8 cellular contexts compared by ENCODE assay signal in the genomic region with DNA sequence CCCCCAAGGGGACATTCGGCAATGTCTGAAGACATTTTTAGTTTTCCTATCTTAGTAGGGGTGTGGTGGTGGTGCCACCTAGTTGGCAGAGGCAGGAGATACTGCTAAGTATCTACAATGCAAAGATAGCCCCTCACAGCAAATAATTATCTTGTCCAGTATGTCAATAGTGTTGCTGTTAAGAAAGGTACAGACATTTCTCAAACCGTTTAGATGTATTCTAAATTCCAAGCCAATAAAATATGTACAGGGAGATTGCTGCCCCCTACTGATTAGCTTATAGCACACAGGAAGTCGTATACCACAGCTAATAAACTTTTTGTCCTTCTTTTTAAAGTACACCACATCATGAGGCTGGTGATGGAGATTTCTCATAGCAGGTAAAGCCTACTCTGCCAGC.
DNase-seq lines count a peak whose midpoint lies in the region; ATAC-seq and TF ChIP-seq lines count a peak whose summit lies in the region.

No MANE protein-coding gene starts in this region.

- intact Hi-C loops in activated CD4-positive, alpha-beta T cell treated with anti-CD3 and anti-CD28 coated beads, Interleukin-2, amount 10 ng/mL, durations not matched to agents 24 days and 14 days (cut with micrococcal nuclease), result loop anchor here (5.0 kb wide), 1 partner anchor 203 kb away; no protein-coding TSS in a partner anchor

- no peaks in the 10 kb centered on the region for H4K20me1 ChIP-seq in KMS-11 (ENCODE audit: insufficient read depth)

- 25 to 27% methylated on average over 3 of the region's 3 CpGs for WGBS in gastroesophageal sphincter (ENCODE audit: low coverage in 1 of 2), 2 donors

- peak; percentile 13 for DNase-seq in GM12864 (ENCODE audit: low read depth)
- DNase-seq in central memory CD4-positive, alpha-beta T cell, result peak; percentile 33
- DNase-seq in activated naive CD4-positive, alpha-beta T cell treated with Interleukin-2 at 50 U/mL for 16 hours, result no peak
- DNase-seq in activated CD8-positive, alpha-beta memory T cell treated with anti-CD3 and anti-CD28 coated beads, Interleukin-2, amount 50 U/mL, for 48 hours, result no peak
- DNase-seq in activated CD4-positive, alpha-beta T cell treated with anti-CD3 and anti-CD28 coated beads, Interleukin-2, amount 10 ng/mL, durations not matched to agents 24 days and 14 days, result no peak

- H3K36me3 Mint-ChIP-seq in activated CD4-positive, alpha-beta T cell treated with anti-CD3 and anti-CD28 coated beads, Interleukin-2, amount 10 ng/mL, durations not matched to agents 24 days and 14 days (ENCODE audit: low read depth), result no peaks in the 10 kb centered on the region

- H3K4me3 ChIP-seq in GM12864 (ENCODE audit: low read depth, low read length) (no peak overlapping the region), KMS-11 (IDR thresholded peaks at IDR 0.05; ENCODE audit: insufficient read depth, low read depth, low read length) (no peak overlapping the region), gastroesophageal sphincter (no peak overlapping the region)

- 0 out of 2 replicates have a peak overlapping the region, but pooled peaks have one; percentile 12 for H2AFZ ChIP-seq in KMS-11 (ENCODE audit: low read depth)

- no peak overlapping the region for H3K27ac Mint-ChIP-seq in activated CD4-positive, alpha-beta T cell treated with anti-CD3 and anti-CD28 coated beads, Interleukin-2, amount 10 ng/mL, durations not matched to agents 24 days and 14 days

- H3K4me1 ChIP-seq in KMS-11 (ENCODE audit: low read depth, poor library complexity, severe bottlenecking) (no peaks in the 10 kb centered on the region), gastroesophageal sphincter (no peaks in the 10 kb centered on the region)

- peak; percentile 55 for TF ChIP-seq CTCF in GM12864 (IDR thresholded peaks at IDR 0.05; ENCODE audit: low read depth, low read length, missing control alignments)
- TF ChIP-seq CTCF in KMS-11 (conservative IDR thresholded peaks at IDR 0.05; ENCODE audit: low read depth, low read length), result peak; percentile 43
- TF ChIP-seq CTCF in gastroesophageal sphincter (IDR thresholded peaks at IDR 0.05), result no peak

- H3K27me3 ChIP-seq in KMS-11 (ENCODE audit: insufficient read depth, low read depth), result no peaks in the 10 kb centered on the region
- no peaks in the 10 kb centered on the region for H3K27me3 ChIP-seq in gastroesophageal sphincter

- peaks cover 1% of the 10 kb centered on the region for H3K27me3 Mint-ChIP-seq in activated CD4-positive, alpha-beta T cell treated with anti-CD3 and anti-CD28 coated beads, Interleukin-2, amount 10 ng/mL, durations not matched to agents 24 days and 14 days

- H3K4me3 Mint-ChIP-seq in activated CD4-positive, alpha-beta T cell treated with anti-CD3 and anti-CD28 coated beads, Interleukin-2, amount 10 ng/mL, durations not matched to agents 24 days and 14 days, result no peak overlapping the region

- peak; percentile 85 for ATAC-seq in GM21717 (IDR thresholded peaks at IDR 0.05; ENCODE audit: unreplicated experiment)
- ATAC-seq in gastroesophageal sphincter, result no peak

- H3K4me1 Mint-ChIP-seq in activated CD4-positive, alpha-beta T cell treated with anti-CD3 and anti-CD28 coated beads, Interleukin-2, amount 10 ng/mL, durations not matched to agents 24 days and 14 days, result no peaks in the 10 kb centered on the region

- no peaks in the 10 kb centered on the region for H3K9me3 Mint-ChIP-seq in activated CD4-positive, alpha-beta T cell treated with anti-CD3 and anti-CD28 coated beads, Interleukin-2, amount 10 ng/mL, durations not matched to agents 24 days and 14 days

- H3K27ac ChIP-seq in KMS-11, result no peak overlapping the region
- H3K27ac ChIP-seq in gastroesophageal sphincter, result no peak overlapping the region

- no peak for TF ChIP-seq EP300 in gastroesophageal sphincter (IDR thresholded peaks at IDR 0.05)

- H3K4me2 ChIP-seq in KMS-11, result no peak overlapping the region

- no peaks in the 10 kb centered on the region for H3K9me3 ChIP-seq in gastroesophageal sphincter

- no peak for TF ChIP-seq POLR2A in gastroesophageal sphincter (IDR thresholded peaks at IDR 0.05)

- no peak overlapping the region for H3K9ac ChIP-seq in KMS-11

- no peaks in the 10 kb centered on the region for H3K79me2 ChIP-seq in KMS-11 (ENCODE audit: insufficient read depth, low read depth)

- H3K36me3 ChIP-seq in KMS-11 (ENCODE audit: insufficient read depth) (no peaks in the 10 kb centered on the region), gastroesophageal sphincter (no peaks in the 10 kb centered on the region)

Comparison
In these comparisons a context has a peak if more than half of its experiments do, and no peak if none do; other contexts are left out.
1. DNase-seq: peak in GM12864 (single experiment) and central memory CD4-positive, alpha-beta T cell (single experiment); none in activated naive CD4-positive, alpha-beta T cell treated with Interleukin-2 at 50 U/mL for 16 hours (single experiment), activated CD8-positive, alpha-beta memory T cell treated with anti-CD3 and anti-CD28 coated beads, Interleukin-2, amount 50 U/mL, for 48 hours (single experiment) and activated CD4-positive, alpha-beta T cell treated with anti-CD3 and anti-CD28 coated beads, Interleukin-2, amount 10 ng/mL, durations not matched to agents 24 days and 14 days (single experiment).
2. CTCF ChIP-seq: peak in GM12864 (single experiment) and KMS-11 (single experiment); none in gastroesophageal sphincter (0 of 4).